ENCODE assay signal across 8 cellular contexts in the genomic region with DNA sequence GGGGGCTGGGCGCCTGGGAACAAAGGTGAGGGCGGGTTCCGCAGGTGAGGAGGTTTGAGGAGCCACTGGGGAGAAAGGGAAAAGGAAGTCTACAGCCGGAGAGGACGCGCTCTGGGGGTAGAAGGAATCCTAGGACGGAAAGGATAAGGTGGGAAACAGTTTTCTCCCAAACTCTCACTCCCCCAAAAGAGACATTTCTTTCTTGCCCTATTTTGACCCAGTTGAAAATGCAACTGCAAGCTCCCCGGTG. TPM values are rescaled to one million over a fixed set of nuclear protein-coding genes. Genes with fewer than 3 reads are reported as not detected.
DNase-seq lines count a peak whose midpoint lies in the region; ATAC-seq and TF ChIP-seq lines count a peak whose summit lies in the region.

No MANE protein-coding gene starts in this region.

- H3K4me1 ChIP-seq in left ventricle myocardium inferior: peaks cover 63% of the 10 kb centered on the region
- H3K4me1 ChIP-seq in iPS-20b (ENCODE audit: insufficient read depth, low read length): peaks cover 24% of the 10 kb centered on the region
- H3K4me1 ChIP-seq in subcutaneous abdominal adipose tissue (ENCODE audit: control insufficient read depth in 5 of 5, insufficient read depth in 5 of 5, low read length in 5 of 5): peaks cover 0 to 48% (median 39%) of the 10 kb centered on the region in 5 donors

- no peaks in the 10 kb centered on the region for H3K9me3 ChIP-seq in left ventricle myocardium inferior (replicated peaks)
- H3K9me3 ChIP-seq in iPS-20b (ENCODE audit: insufficient read depth, low read depth, low read length): no peaks in the 10 kb centered on the region
- H3K9me3 ChIP-seq in subcutaneous abdominal adipose tissue (ENCODE audit: control insufficient read depth in 5 of 5, low read length in 5 of 5): no peaks in the 10 kb centered on the region

- DNase-seq in left ventricle myocardium inferior: no peak
- no peak for DNase-seq in Right ventricle myocardium inferior (ENCODE audit: missing footprints)
- no peak for DNase-seq in activated T-cell treated with anti-CD3 and anti-CD28 coated beads, Interleukin-2, amount 50 U/mL, for 72 hours
- DNase-seq in NCI-H69 (lab: John Stamatoyannopoulos, UW): no peak

- H3K36me3 Mint-ChIP-seq in activated T-cell treated with anti-CD3 and anti-CD28 coated beads, Interleukin-2, amount 50 U/mL, for 72 hours (ENCODE audit: insufficient read depth in 2 of 2): peaks cover 16 to 22% of the 10 kb centered on the region in 2 donors

- H3K27me3 ChIP-seq in left ventricle myocardium inferior (ENCODE audit: low read depth) (no peaks in the 10 kb centered on the region), iPS-20b (ENCODE audit: insufficient read depth, low read length) (peaks cover 8% of the 10 kb centered on the region; the same call in 1 of the 2 replicates), subcutaneous abdominal adipose tissue (ENCODE audit: control insufficient read depth in 5 of 5, insufficient read depth in 4 of 5, low read length in 5 of 5) (no peaks in the 10 kb centered on the region)

- H3K4me1 Mint-ChIP-seq in activated T-cell treated with anti-CD3 and anti-CD28 coated beads, Interleukin-2, amount 50 U/mL, for 72 hours (ENCODE audit: low read depth): peaks cover 68% of the 10 kb centered on the region

- H3K36me3 ChIP-seq in left ventricle myocardium inferior (peaks cover 3% of the 10 kb centered on the region), iPS-20b (ENCODE audit: insufficient read depth, low read depth, low read length) (peaks cover 33% of the 10 kb centered on the region), subcutaneous abdominal adipose tissue (ENCODE audit: control insufficient read depth in 5 of 5, insufficient read depth in 5 of 5, low read length in 5 of 5) (peaks cover 0 to 8% (median 2%) of the 10 kb centered on the region in 5 donors)

- H3K27ac ChIP-seq in left ventricle myocardium inferior (replicated peaks): peak overlapping the region; percentile 99
- H3K27ac ChIP-seq in iPS-20b (ENCODE audit: low read length): peak overlapping the region; percentile 94
- peak overlapping the region; percentile 91 for H3K27ac ChIP-seq in subcutaneous abdominal adipose tissue (ENCODE audit: low read depth, low read length)

- peak overlapping the region; percentile 93 to 94 for H3K4me3 Mint-ChIP-seq in activated T-cell treated with anti-CD3 and anti-CD28 coated beads, Interleukin-2, amount 50 U/mL, for 72 hours

- intact Hi-C loops in left ventricle myocardium inferior (cut with micrococcal nuclease): no loop called here
- intact Hi-C loops in Right ventricle myocardium inferior (cut with DNase I): loop anchor here (2.0 to 10.0 kb wide), 3 partner anchors 86 to 196 kb away; a partner anchor contains a TSS

- H3K9me3 Mint-ChIP-seq in activated T-cell treated with anti-CD3 and anti-CD28 coated beads, Interleukin-2, amount 50 U/mL, for 72 hours: no peaks in the 10 kb centered on the region

- TF ChIP-seq CTCF in left ventricle myocardium inferior (IDR thresholded peaks at IDR 0.05; ENCODE audit: borderline replicate concordance): no peak

- peak overlapping the region; percentile 89 for H3K27ac Mint-ChIP-seq in activated T-cell treated with anti-CD3 and anti-CD28 coated beads, Interleukin-2, amount 50 U/mL, for 72 hours

- H3K9ac ChIP-seq in iPS-20b (ENCODE audit: low read depth, low read length): peak overlapping the region; percentile 94
- peak overlapping the region; percentile 44 to 92 (median 91) for H3K9ac ChIP-seq in subcutaneous abdominal adipose tissue (ENCODE audit: low read length in 5 of 5)

- H3K27me3 Mint-ChIP-seq in activated T-cell treated with anti-CD3 and anti-CD28 coated beads, Interleukin-2, amount 50 U/mL, for 72 hours (ENCODE audit: low read depth): no peaks in the 10 kb centered on the region

- peak overlapping the region; percentile 85 for H3K4me3 ChIP-seq in left ventricle myocardium inferior
- peak overlapping the region; percentile 95 for H3K4me3 ChIP-seq in iPS-20b (ENCODE audit: low read length)
- H3K4me3 ChIP-seq in subcutaneous abdominal adipose tissue (ENCODE audit: low read depth in 1 of 5, low read length in 5 of 5): peak overlapping the region; percentile 72 to 94 (median 81)

- ATAC-seq in Right ventricle myocardium inferior (no peak), HG02938 (IDR thresholded peaks at IDR 0.05; ENCODE audit: unreplicated experiment) (no peak), GM21367 (IDR thresholded peaks at IDR 0.05; ENCODE audit: unreplicated experiment) (no peak)
- ATAC-seq in activated T-cell treated with anti-CD3 and anti-CD28 coated beads, Interleukin-2, amount 50 U/mL, for 72 hours (replicated peaks in 1 of 2): no peak

RNA-seq across cellular contexts. Expression of a gene that starts 0.7 kb away (rescaled TPM):
- 73.5 TPM for total RNA-seq in left ventricle myocardium inferior
- 89.1 TPM for total RNA-seq in Right ventricle myocardium inferior
- total RNA-seq in activated T-cell treated with anti-CD3 and anti-CD28 coated beads, Interleukin-2, amount 50 U/mL, for 72 hours: 100 to 1,000 TPM; 156 to 169 TPM

RNA-seq across cellular contexts. Expression of a gene that starts 0.7 kb away (rescaled TPM):
- total RNA-seq in left ventricle myocardium inferior (11.2 TPM), Right ventricle myocardium inferior (11.4 TPM)
- 1 to 10 TPM; 6.5 to 7.2 TPM for total RNA-seq in activated T-cell treated with anti-CD3 and anti-CD28 coated beads, Interleukin-2, amount 50 U/mL, for 72 hours
